21 cellular contexts compared by ENCODE assay signal in the genomic region with DNA sequence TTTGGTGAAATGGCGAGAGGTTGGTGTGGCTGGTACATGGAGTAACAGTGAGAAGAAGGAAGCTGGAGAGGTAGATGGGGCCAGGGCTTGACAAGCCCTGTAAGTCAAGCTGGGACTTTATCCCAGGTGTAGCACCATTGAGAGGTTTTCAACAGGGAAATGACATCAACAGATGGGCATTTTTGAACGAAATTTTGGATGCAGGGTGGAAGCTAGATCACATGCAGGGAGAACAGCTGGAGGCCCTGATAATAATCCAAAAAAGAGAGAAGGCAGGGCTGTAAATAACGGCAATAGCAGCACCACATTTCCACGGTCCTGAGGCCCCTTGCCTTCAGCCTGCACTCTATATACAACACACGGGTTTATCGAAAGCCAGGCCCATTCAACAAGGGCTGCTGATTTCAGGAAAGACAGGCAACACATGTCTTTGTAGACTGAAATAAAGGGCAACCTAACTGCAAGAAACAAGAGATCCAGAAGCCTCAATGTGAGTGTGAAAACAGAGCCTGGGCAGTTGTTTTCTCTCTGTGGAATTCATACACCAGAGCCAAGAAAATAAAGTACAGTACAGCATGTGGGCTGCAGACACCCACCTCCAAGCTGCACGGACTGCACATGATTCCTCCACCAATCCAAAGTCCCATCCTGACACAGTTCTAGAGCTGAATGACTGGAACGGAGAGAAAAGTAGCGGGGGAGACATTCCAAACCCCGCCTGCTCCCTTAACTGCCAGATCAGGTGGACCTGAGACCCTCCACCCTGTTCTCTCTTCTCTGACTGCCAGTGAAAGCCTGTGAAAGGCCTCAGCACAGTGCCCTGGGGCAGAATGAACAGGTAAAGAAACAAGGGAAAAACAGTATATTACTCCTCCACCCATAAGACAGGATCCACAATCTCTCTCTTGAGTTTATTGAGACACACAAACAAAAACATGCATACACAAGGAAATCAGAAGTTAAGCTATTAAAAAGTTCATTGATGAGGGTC. TPM values are rescaled to one million over a fixed set of nuclear protein-coding genes. Genes with fewer than 3 reads are reported as not detected.
DNase-seq lines count a peak whose midpoint lies in the region; ATAC-seq, FAIRE-seq and TF ChIP-seq lines count a peak whose summit lies in the region.
"Had no signal": no experiment of that assay in that cellular context is flagged by ENCODE, and none has a peak within 500 bp of the region (broad histone marks: within the 10 kb centered on the region; RNA-seq: fewer than 3 reads in every experiment).

No MANE protein-coding gene starts in this region.

- no peaks in the 10 kb centered on the region for H3K27me3 ChIP-seq in adipocyte (replicated peaks; ENCODE audit: control insufficient read depth, insufficient read depth, low read length)
- H3K27me3 ChIP-seq: Peyer's patch, right lobe of liver had no signal

- BruUV-seq in OCI-LY7 (replicated peaks; lab: Mats Ljungman, UMichigan) = no TSS peak

- CTCF ChIA-PET in OCI-LY7 (lab: Charles Lee; ENCODE audit: unreplicated experiment) = no interaction called here

- H3K9me3 ChIP-seq in adipocyte (ENCODE audit: control insufficient read depth, low read length) (no peaks in the 10 kb centered on the region), OCI-LY7 (ENCODE audit: low read length) (no peaks in the 10 kb centered on the region)
- H3K9me3 ChIP-seq: Peyer's patch, right lobe of liver had no signal

- POLR2A ChIA-PET in OCI-LY7 (lab: Charles Lee) = interaction anchor here (0.6 kb wide), 1 partner anchor 20 kb away, joined by 3 read pairs; no protein-coding TSS in a partner anchor

- H3K4me2 ChIP-seq in OCI-LY7 (ENCODE audit: low read length) = no peak overlapping the region

- no peaks in the 10 kb centered on the region for H3K79me2 ChIP-seq in OCI-LY7 (ENCODE audit: insufficient read depth, low read depth, low read length)

- TF ChIP-seq POLR2A in H54 (IDR thresholded peaks at IDR 0.05; ENCODE audit: low read depth, low read length) = no peak

- H3K4me1 ChIP-seq in adipocyte (ENCODE audit: control insufficient read depth, insufficient read depth, low read length) (peaks cover 13% of the 10 kb centered on the region), OCI-LY7 (ENCODE audit: insufficient read depth, low read length, poor library complexity, severe bottlenecking) (no peaks in the 10 kb centered on the region)
- H3K4me1 ChIP-seq: Peyer's patch, right lobe of liver had no signal

- no peak for TF ChIP-seq CTCF in retinal pigment epithelial cell (conservative IDR thresholded peaks at IDR 0.05; ENCODE audit: low read depth, low read length)
- TF ChIP-seq CTCF in OCI-LY7 (conservative IDR thresholded peaks at IDR 0.05; ENCODE audit: low read length) = no peak

- H3K4me3 ChIP-seq in adipocyte (ENCODE audit: low read length) (no peak overlapping the region), retinal pigment epithelial cell (ENCODE audit: low read length) (no peak overlapping the region), OCI-LY7 (ENCODE audit: low read depth, low read length, poor library complexity, severe bottlenecking) (no peak overlapping the region)
- H3K4me3 ChIP-seq: Peyer's patch, right lobe of liver had no signal

- H3K9me2 ChIP-seq in OCI-LY7 (ENCODE audit: insufficient read depth, low read length) = no peaks in the 10 kb centered on the region

- DNase-seq in ELF-1 (ENCODE audit: low read depth, low spot score) = peak; percentile 49
- peak; percentile 9 for DNase-seq in adipocyte (ENCODE audit: low read depth)
- DNase-seq in left cardiac atrium = no peak
- DNase-seq in retinal pigment epithelial cell (ENCODE audit: low read depth) = peak; percentile 6
- DNase-seq in H54 (ENCODE audit: insufficient read length, low spot score) = no peak
- no peak for DNase-seq in NCI-H2081 treated with DMSO at 0.1 percent for 48 hours (lab: John Stamatoyannopoulos, UW)
- DNase-seq in NCI-H1092 (lab: John Stamatoyannopoulos, UW) = no peak
- no peak for DNase-seq in OCI-LY7 (ENCODE audit: low spot score)
- DNase-seq: activated B cell treated with CpG ODN at 0.5 μM for 24 hours; activated CD8-positive, alpha-beta memory T cell treated with anti-CD3 and anti-CD28 coated beads, Interleukin-2, amount 50 U/mL, for 48 hours; kidney glomerular epithelial cell; MM.1S; naive B cell; NCI-H2029; NCI-H526; Peyer's patch; right lobe of liver; SW 1271 had no signal

- ATAC-seq in left cardiac atrium = peak; percentile 69 to 74
- ATAC-seq: right lobe of liver; stimulated activated memory B cell treated with anti-CD40 and anti-IgM and Interleukin-4, amounts not matched to agents 10 μg/mL and 1 μg/mL and 100 μg/mL, for 72 hours had no signal

- intact Hi-C loops in left cardiac atrium (cut with DNase I) = no loop called here
- intact Hi-C loops in OCI-LY7 (cut with micrococcal nuclease; ENCODE audit: unreplicated experiment) = no loop called here

- H2AFZ ChIP-seq in OCI-LY7 (ENCODE audit: low read length) = no peak overlapping the region

- H4K20me1 ChIP-seq in OCI-LY7 (ENCODE audit: insufficient read depth, low read length) = no peaks in the 10 kb centered on the region

- H3K9ac ChIP-seq in adipocyte (ENCODE audit: low read length) = no peak overlapping the region

- no peak for FAIRE-seq in H54 (lab: Jason Lieb, UNC)
- FAIRE-seq: urothelium cell line had no signal

- H3K27ac ChIP-seq in OCI-LY7 (ENCODE audit: low read depth, low read length, poor library complexity, severe bottlenecking) = no peak overlapping the region
- H3K27ac ChIP-seq: epithelial cell of prostate, Peyer's patch, right lobe of liver had no signal

- H3K36me3 ChIP-seq in adipocyte (ENCODE audit: control insufficient read depth, insufficient read depth, low read length, severe bottlenecking) (no peaks in the 10 kb centered on the region), OCI-LY7 (ENCODE audit: insufficient read depth, low read length) (no peaks in the 10 kb centered on the region)
- H3K36me3 ChIP-seq: Peyer's patch had no signal

RNA-seq across cellular contexts. Expression of a gene that starts 36.3 kb away (rescaled TPM):
- total RNA-seq in left cardiac atrium = 10 to 100 TPM; 24.8 to 48.0 TPM
- total RNA-seq in OCI-LY7 (2014; rRNA removed; shearing (Covaris generic)) = 0.23 and 0.28 TPM in 2 replicates
- 5.2 and 6.2 TPM in 2 replicates for total RNA-seq in OCI-LY7 (2022)

RNA-seq across cellular contexts. Expression of a gene that starts 54.6 kb away (rescaled TPM):
- total RNA-seq in left cardiac atrium (10 to 100 TPM; 14.3 to 27.1 TPM), OCI-LY7 (2022) (46.0 and 50.3 TPM in 2 replicates)
- total RNA-seq in OCI-LY7 (2014; rRNA removed; shearing (Covaris generic)) = 20.6 and 25.8 TPM in 2 replicates

Comparison
In these comparisons a context has a peak if more than half of its experiments do, and no peak if none do; other contexts are left out.
1. DNase-seq: peak in ELF-1 (single experiment), adipocyte (single experiment) and retinal pigment epithelial cell (single experiment); none in left cardiac atrium (single experiment), H54 (single experiment), NCI-H2081 treated with DMSO at 0.1 percent for 48 hours (single experiment), NCI-H1092 (single experiment) and OCI-LY7 (single experiment).